1 cellular context compared by ENCODE assay signal in the genomic region with DNA sequence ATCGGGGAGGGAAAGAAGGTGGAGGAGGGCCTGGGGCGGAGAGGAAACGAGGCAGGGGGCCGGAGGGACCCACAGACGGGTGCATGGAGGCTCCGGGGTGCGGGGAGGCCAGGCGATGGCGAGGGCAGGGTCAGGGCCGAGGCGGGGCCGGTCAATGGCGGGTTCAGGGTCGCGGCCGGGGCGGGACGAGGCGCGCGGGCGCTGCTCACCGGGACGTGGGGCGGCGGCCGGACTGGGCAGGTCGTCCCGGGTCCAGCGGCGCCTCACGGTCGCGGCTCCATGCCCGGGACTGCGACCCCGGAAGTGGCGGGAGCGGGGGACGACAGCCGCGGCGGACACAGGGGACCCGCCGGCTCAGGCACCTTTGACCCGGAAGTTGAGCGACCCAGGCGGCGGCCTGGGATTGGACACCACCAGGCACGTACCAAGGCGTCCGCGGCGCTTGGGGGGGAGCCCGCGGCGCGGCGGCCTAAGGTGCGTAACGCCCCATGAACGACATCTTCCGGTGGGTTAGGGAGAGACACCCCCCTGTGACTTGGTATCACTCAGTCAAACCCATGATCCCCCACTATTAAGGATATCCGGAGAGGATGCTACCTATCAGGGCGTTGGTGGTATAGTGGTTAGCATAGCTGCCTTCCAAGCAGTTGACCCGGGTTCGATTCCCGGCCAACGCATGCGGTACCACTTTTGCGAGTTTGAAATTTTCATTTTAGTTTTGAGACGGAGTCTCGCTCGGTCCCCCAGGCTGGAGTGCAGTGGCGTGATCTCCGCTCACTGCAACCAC.
TF ChIP-seq lines count a peak whose summit lies in the region.

A gene (minus strand): TSS at position 378 of the 787 bp plus-strand sequence. CDS start 3,936 bp downstream, outside the sequence.

TF ChIP-seq in HepG2, 621 proteins besides CTCF, POLR2A, EP300 and RAD21 (continued from another document and continues in another):
- TF ChIP-seq, protein P1, sequence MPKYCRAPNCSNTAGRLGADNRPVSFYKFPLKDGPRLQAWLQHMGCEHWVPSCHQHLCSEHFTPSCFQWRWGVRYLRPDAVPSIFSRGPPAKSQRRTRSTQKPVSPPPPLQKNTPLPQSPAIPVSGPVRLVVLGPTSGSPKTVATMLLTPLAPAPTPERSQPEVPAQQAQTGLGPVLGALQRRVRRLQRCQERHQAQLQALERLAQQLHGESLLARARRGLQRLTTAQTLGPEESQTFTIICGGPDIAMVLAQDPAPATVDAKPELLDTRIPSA (CRISPR knock-in tag; IDR thresholded peaks at IDR 0.05; ENCODE audit: borderline replicate concordance): peak; percentile 74; the same call in 1 of the 2 replicates
- TF ChIP-seq, protein P2, sequence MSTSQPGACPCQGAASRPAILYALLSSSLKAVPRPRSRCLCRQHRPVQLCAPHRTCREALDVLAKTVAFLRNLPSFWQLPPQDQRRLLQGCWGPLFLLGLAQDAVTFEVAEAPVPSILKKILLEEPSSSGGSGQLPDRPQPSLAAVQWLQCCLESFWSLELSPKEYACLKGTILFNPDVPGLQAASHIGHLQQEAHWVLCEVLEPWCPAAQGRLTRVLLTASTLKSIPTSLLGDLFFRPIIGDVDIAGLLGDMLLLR (CRISPR knock-in tag; IDR thresholded peaks at IDR 0.05): peak; percentile 81
- TF ChIP-seq ZNF619 (CRISPR knock-in tag; IDR thresholded peaks at IDR 0.05) (peak; percentile 26; the same call in 1 of the 2 replicates), ZNF251 (CRISPR knock-in tag; IDR thresholded peaks at IDR 0.05) (no peak), ZNF530 (CRISPR knock-in tag; IDR thresholded peaks at IDR 0.05; ENCODE audit: low read depth) (no peak), NFYB (CRISPR knock-in tag; IDR thresholded peaks at IDR 0.05) (peak; percentile 88), ZNF7 (CRISPR knock-in tag; IDR thresholded peaks at IDR 0.05) (no peak), RBM22 (optimal IDR thresholded peaks at IDR 0.05; ENCODE audit: low read length) (peak; percentile 93), JUND (CRISPR knock-in tag; IDR thresholded peaks at IDR 0.05) (no peak), TCF12 (IDR thresholded peaks at IDR 0.05) (no peak), TCF12 (CRISPR knock-in tag; IDR thresholded peaks at IDR 0.05) (peak; percentile 90), RARA (CRISPR knock-in tag; IDR thresholded peaks at IDR 0.05) (peak; percentile 45), ZBTB7A (CRISPR knock-in tag; IDR thresholded peaks at IDR 0.05) (peak; percentile 47; the same call in 1 of the 2 replicates), ZNF17 (CRISPR knock-in tag; IDR thresholded peaks at IDR 0.05) (no peak), ZFP82 (CRISPR knock-in tag; IDR thresholded peaks at IDR 0.05; ENCODE audit: borderline replicate concordance) (no peak), ZBTB21 (CRISPR knock-in tag; IDR thresholded peaks at IDR 0.05) (peak; percentile 62; the same call in 1 of the 2 replicates), ZNF431 (CRISPR knock-in tag; IDR thresholded peaks at IDR 0.05; ENCODE audit: borderline replicate concordance, low read depth) (0 out of 2 replicates have a peak, but pooled peaks have one; percentile 85), NR2C2 (CRISPR knock-in tag; IDR thresholded peaks at IDR 0.05; ENCODE audit: borderline replicate concordance) (peak; percentile 100), MEIS2 (CRISPR knock-in tag; IDR thresholded peaks at IDR 0.05) (peak; percentile 9; the same call in 1 of the 2 replicates), MAFG (CRISPR knock-in tag; IDR thresholded peaks at IDR 0.05) (no peak), ZNF749 (CRISPR knock-in tag; IDR thresholded peaks at IDR 0.05; ENCODE audit: borderline replicate concordance) (0 out of 2 replicates have a peak, but pooled peaks have one; percentile 30), ZNF264 (CRISPR knock-in tag; IDR thresholded peaks at IDR 0.05) (no peak; the same call in 1 of the 2 replicates), MTF1 (CRISPR knock-in tag; IDR thresholded peaks at IDR 0.05) (no peak), TCF7 (IDR thresholded peaks at IDR 0.05; ENCODE audit: low read depth) (no peak), MED13 (CRISPR knock-in tag; IDR thresholded peaks at IDR 0.05) (0 out of 2 replicates have a peak, but pooled peaks have one; percentile 33), U2AF1 (optimal IDR thresholded peaks at IDR 0.05; ENCODE audit: low read depth, low read length) (no peak), ZNF256 (CRISPR knock-in tag; conservative IDR thresholded peaks at IDR 0.05) (no peak; the same call in 1 of the 2 replicates), ZNF451 (CRISPR knock-in tag; IDR thresholded peaks at IDR 0.05) (peak; percentile 20; the same call in 1 of the 2 replicates), EHMT2 (IDR thresholded peaks at IDR 0.05; ENCODE audit: borderline replicate concordance, low read depth, low read length) (no peak), BHLHE40 (IDR thresholded peaks at IDR 0.05; ENCODE audit: low read length) (peak; percentile 99), DNMT3B (CRISPR knock-in tag; conservative IDR thresholded peaks at IDR 0.05) (no peak; the same call in 1 of the 2 replicates), ZFP36L1 (CRISPR knock-in tag; IDR thresholded peaks at IDR 0.05) (no peak), SETDB1 (CRISPR knock-in tag; IDR thresholded peaks at IDR 0.05; ENCODE audit: borderline replicate concordance) (no peak), TEAD2 (CRISPR knock-in tag; IDR thresholded peaks at IDR 0.05) (no peak), SIN3A (IDR thresholded peaks at IDR 0.05; ENCODE audit: borderline replicate concordance, low read depth, low read length) (peak; percentile 86; the same call in 1 of the 2 replicates)
- TF ChIP-seq, protein P3, sequence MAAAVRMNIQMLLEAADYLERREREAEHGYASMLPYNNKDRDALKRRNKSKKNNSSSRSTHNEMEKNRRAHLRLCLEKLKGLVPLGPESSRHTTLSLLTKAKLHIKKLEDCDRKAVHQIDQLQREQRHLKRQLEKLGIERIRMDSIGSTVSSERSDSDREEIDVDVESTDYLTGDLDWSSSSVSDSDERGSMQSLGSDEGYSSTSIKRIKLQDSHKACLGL (CRISPR knock-in tag; IDR thresholded peaks at IDR 0.05): peak; percentile 79; the same call in 1 of the 2 replicates
- TF ChIP-seq, protein P4, sequence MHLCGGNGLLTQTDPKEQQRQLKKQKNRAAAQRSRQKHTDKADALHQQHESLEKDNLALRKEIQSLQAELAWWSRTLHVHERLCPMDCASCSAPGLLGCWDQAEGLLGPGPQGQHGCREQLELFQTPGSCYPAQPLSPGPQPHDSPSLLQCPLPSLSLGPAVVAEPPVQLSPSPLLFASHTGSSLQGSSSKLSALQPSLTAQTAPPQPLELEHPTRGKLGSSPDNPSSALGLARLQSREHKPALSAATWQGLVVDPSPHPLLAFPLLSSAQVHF (CRISPR knock-in tag; IDR thresholded peaks at IDR 0.05): no peak
- TF ChIP-seq, protein P5, sequence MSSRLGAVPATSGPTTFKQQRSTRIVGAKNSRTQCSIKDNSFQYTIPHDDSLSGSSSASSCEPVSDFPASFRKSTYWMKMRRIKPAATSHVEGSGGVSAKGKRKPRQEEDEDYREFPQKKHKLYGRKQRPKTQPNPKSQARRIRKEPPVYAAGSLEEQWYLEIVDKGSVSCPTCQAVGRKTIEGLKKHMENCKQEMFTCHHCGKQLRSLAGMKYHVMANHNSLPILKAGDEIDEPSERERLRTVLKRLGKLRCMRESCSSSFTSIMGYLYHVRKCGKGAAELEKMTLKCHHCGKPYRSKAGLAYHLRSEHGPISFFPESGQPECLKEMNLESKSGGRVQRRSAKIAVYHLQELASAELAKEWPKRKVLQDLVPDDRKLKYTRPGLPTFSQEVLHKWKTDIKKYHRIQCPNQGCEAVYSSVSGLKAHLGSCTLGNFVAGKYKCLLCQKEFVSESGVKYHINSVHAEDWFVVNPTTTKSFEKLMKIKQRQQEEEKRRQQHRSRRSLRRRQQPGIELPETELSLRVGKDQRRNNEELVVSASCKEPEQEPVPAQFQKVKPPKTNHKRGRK (CRISPR knock-in tag; IDR thresholded peaks at IDR 0.05): no peak
- TF ChIP-seq, protein P6, sequence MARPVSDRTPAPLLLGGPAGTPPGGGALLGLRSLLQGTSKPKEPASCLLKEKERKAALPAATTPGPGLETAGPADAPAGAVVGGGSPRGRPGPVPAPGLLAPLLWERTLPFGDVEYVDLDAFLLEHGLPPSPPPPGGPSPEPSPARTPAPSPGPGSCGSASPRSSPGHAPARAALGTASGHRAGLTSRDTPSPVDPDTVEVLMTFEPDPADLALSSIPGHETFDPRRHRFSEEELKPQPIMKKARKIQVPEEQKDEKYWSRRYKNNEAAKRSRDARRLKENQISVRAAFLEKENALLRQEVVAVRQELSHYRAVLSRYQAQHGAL (CRISPR knock-in tag; IDR thresholded peaks at IDR 0.05; ENCODE audit: not compliant biosample characterization): peak; percentile 53
- TF ChIP-seq, protein P7, sequence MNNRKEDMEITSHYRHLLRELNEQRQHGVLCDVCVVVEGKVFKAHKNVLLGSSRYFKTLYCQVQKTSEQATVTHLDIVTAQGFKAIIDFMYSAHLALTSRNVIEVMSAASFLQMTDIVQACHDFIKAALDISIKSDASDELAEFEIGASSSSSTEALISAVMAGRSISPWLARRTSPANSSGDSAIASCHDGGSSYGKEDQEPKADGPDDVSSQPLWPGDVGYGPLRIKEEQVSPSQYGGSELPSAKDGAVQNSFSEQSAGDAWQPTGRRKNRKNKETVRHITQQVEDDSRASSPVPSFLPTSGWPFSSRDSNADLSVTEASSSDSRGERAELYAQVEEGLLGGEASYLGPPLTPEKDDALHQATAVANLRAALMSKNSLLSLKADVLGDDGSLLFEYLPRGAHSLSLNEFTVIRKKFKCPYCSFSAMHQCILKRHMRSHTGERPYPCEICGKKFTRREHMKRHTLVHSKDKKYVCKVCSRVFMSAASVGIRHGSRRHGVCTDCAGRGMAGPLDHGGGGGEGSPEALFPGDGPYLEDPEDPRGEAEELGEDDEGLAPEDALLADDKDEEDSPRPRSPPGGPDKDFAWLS (CRISPR knock-in tag; IDR thresholded peaks at IDR 0.05; ENCODE audit: borderline replicate concordance): peak; percentile 81; the same call in 1 of the 2 replicates
- TF ChIP-seq, protein P8, sequence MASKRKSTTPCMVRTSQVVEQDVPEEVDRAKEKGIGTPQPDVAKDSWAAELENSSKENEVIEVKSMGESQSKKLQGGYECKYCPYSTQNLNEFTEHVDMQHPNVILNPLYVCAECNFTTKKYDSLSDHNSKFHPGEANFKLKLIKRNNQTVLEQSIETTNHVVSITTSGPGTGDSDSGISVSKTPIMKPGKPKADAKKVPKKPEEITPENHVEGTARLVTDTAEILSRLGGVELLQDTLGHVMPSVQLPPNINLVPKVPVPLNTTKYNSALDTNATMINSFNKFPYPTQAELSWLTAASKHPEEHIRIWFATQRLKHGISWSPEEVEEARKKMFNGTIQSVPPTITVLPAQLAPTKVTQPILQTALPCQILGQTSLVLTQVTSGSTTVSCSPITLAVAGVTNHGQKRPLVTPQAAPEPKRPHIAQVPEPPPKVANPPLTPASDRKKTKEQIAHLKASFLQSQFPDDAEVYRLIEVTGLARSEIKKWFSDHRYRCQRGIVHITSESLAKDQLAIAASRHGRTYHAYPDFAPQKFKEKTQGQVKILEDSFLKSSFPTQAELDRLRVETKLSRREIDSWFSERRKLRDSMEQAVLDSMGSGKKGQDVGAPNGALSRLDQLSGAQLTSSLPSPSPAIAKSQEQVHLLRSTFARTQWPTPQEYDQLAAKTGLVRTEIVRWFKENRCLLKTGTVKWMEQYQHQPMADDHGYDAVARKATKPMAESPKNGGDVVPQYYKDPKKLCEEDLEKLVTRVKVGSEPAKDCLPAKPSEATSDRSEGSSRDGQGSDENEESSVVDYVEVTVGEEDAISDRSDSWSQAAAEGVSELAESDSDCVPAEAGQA (IDR thresholded peaks at IDR 0.05; ENCODE audit: low read depth): peak; percentile 75; the same call in 1 of the 2 replicates
- TF ChIP-seq, protein P8 (CRISPR knock-in tag; IDR thresholded peaks at IDR 0.05; ENCODE audit: borderline replicate concordance): no peak
- TF ChIP-seq, protein P9, sequence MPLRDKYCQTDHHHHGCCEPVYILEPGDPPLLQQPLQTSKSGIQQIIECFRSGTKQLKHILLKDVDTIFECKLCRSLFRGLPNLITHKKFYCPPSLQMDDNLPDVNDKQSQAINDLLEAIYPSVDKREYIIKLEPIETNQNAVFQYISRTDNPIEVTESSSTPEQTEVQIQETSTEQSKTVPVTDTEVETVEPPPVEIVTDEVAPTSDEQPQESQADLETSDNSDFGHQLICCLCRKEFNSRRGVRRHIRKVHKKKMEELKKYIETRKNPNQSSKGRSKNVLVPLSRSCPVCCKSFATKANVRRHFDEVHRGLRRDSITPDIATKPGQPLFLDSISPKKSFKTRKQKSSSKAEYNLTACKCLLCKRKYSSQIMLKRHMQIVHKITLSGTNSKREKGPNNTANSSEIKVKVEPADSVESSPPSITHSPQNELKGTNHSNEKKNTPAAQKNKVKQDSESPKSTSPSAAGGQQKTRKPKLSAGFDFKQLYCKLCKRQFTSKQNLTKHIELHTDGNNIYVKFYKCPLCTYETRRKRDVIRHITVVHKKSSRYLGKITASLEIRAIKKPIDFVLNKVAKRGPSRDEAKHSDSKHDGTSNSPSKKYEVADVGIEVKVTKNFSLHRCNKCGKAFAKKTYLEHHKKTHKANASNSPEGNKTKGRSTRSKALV (CRISPR knock-in tag; IDR thresholded peaks at IDR 0.05): no peak
- TF ChIP-seq, protein P10, sequence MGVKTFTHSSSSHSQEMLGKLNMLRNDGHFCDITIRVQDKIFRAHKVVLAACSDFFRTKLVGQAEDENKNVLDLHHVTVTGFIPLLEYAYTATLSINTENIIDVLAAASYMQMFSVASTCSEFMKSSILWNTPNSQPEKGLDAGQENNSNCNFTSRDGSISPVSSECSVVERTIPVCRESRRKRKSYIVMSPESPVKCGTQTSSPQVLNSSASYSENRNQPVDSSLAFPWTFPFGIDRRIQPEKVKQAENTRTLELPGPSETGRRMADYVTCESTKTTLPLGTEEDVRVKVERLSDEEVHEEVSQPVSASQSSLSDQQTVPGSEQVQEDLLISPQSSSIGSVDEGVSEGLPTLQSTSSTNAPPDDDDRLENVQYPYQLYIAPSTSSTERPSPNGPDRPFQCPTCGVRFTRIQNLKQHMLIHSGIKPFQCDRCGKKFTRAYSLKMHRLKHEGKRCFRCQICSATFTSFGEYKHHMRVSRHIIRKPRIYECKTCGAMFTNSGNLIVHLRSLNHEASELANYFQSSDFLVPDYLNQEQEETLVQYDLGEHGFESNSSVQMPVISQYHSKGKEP (CRISPR knock-in tag; IDR thresholded peaks at IDR 0.05): no peak
